In genomic region chr1:248393050-248393449, GRCh38 we compare ENCODE assay signal across 17 cellular contexts. TPM values are rescaled to one million over a fixed set of nuclear protein-coding genes. Genes with fewer than 3 reads are reported as not detected.
DNase-seq lines count a peak whose midpoint lies in the region; ATAC-seq and TF ChIP-seq lines count a peak whose summit lies in the region.
"Had no signal": no experiment of that assay in that cellular context is flagged by ENCODE, and none has a peak within 500 bp of the region (broad histone marks: within the 10 kb centered on the region; RNA-seq: fewer than 3 reads in every experiment).

No MANE protein-coding gene starts in this region.

- no peak overlapping the region for H3K27ac Mint-ChIP-seq in T-helper 17 cell
- no peak overlapping the region for H3K27ac Mint-ChIP-seq in osteocyte (ENCODE audit: unreplicated experiment)
- H3K27ac Mint-ChIP-seq: B cell; CD4-positive, alpha-beta T cell; CD8-positive, alpha-beta T cell had no signal

- TF ChIP-seq CTCF in osteocyte (IDR thresholded peaks at IDR 0.05): no peak

- H3K4me1 Mint-ChIP-seq in T-helper 17 cell: no peaks in the 10 kb centered on the region
- H3K4me1 Mint-ChIP-seq in osteocyte (ENCODE audit: unreplicated experiment): no peaks in the 10 kb centered on the region
- H3K4me1 Mint-ChIP-seq: B cell had no signal

- H3K9me3 Mint-ChIP-seq in osteocyte (ENCODE audit: unreplicated experiment): peaks cover 71% of the 10 kb centered on the region

- peak overlapping the region; percentile 16 for H3K4me3 Mint-ChIP-seq in T-helper 17 cell
- no peak overlapping the region for H3K4me3 Mint-ChIP-seq in osteocyte (ENCODE audit: unreplicated experiment)
- H3K4me3 Mint-ChIP-seq: B cell; CD4-positive, alpha-beta T cell; CD8-positive, alpha-beta T cell had no signal

- peak; percentile 29 for DNase-seq in NCI-H748 (lab: John Stamatoyannopoulos, UW; ENCODE audit: unreplicated experiment)
- no peak for DNase-seq in NCI-H748 treated with DMSO at 0.1 percent for 48 hours (lab: John Stamatoyannopoulos, UW)
- DNase-seq in T-helper 17 cell: no peak
- DNase-seq in medulla oblongata (ENCODE audit: extremely low spot score): peak; percentile 12
- DNase-seq in osteocyte (ENCODE audit: extremely low spot score, unreplicated experiment): no peak
- no peak for DNase-seq in activated naive CD4-positive, alpha-beta T cell treated with Interleukin-2 at 50 U/mL for 16 hours
- DNase-seq: 8988T; ACHN; Caco-2; Calu3; CD4-positive, alpha-beta T cell; CD8-positive, alpha-beta T cell; DMS79 treated with DMSO at 0.1 percent for 48 hours; GF-D8 had no signal

- peaks cover 16% of the 10 kb centered on the region for H3K27me3 Mint-ChIP-seq in T-helper 17 cell
- no peaks in the 10 kb centered on the region for H3K27me3 Mint-ChIP-seq in osteocyte (ENCODE audit: unreplicated experiment)

- H3K36me3 Mint-ChIP-seq in T-helper 17 cell (ENCODE audit: low read depth) (no peaks in the 10 kb centered on the region), osteocyte (ENCODE audit: unreplicated experiment) (no peaks in the 10 kb centered on the region)
- H3K36me3 Mint-ChIP-seq: CD8-positive, alpha-beta T cell had no signal

- no peaks in the 10 kb centered on the region for H3K9me3 ChIP-seq in T-helper 17 cell (ENCODE audit: control insufficient read depth, low read length, poor library complexity, severe bottlenecking)
- H3K9me3 ChIP-seq: Caco-2 had no signal

- ATAC-seq in T-helper 17 cell: no peak
- ATAC-seq in GM21717 (IDR thresholded peaks at IDR 0.05; ENCODE audit: unreplicated experiment): no peak
- ATAC-seq: CD8-positive, alpha-beta T cell had no signal

RNA-seq across cellular contexts. Expression of gene OR2T1, which starts 9.8 kb away (rescaled TPM):
- total RNA-seq in T-helper 17 cell (not detected), osteocyte (not detected in 2 replicates)
- total RNA-seq: A673; B cell; Caco-2; Calu3; CD4-positive, alpha-beta T cell; CD8-positive, alpha-beta T cell had no signal

RNA-seq across cellular contexts. Expression of gene OR2T6, which starts 17.5 kb away (rescaled TPM):
- not detected for total RNA-seq in T-helper 17 cell
- not detected in 2 replicates for total RNA-seq in osteocyte
- total RNA-seq: A673; B cell; Caco-2; Calu3; CD4-positive, alpha-beta T cell; CD8-positive, alpha-beta T cell had no signal

RNA-seq across cellular contexts. Expression of gene OR2T4, which starts 31.6 kb away (rescaled TPM):
- total RNA-seq in T-helper 17 cell (not detected), osteocyte (not detected in 2 replicates)
- total RNA-seq: A673; B cell; Caco-2; Calu3; CD4-positive, alpha-beta T cell; CD8-positive, alpha-beta T cell had no signal

RNA-seq across cellular contexts. Expression of gene OR14C36, which starts 44.5 kb away (rescaled TPM):
- total RNA-seq in T-helper 17 cell (not detected), osteocyte (not detected in 2 replicates)
- total RNA-seq: A673; B cell; Caco-2; Calu3; CD4-positive, alpha-beta T cell; CD8-positive, alpha-beta T cell had no signal

RNA-seq across cellular contexts. Expression of gene OR2T2, which starts 52.4 kb away (rescaled TPM):
- total RNA-seq in T-helper 17 cell: under 1 TPM in 1 of 2 donors, not detected in 1; 0.15 TPM
- not detected in 2 replicates for total RNA-seq in osteocyte
- total RNA-seq: A673; Caco-2; Calu3; CD4-positive, alpha-beta T cell; CD8-positive, alpha-beta T cell had no signal

Comparison
In these comparisons a context has a peak if more than half of its experiments do, and no peak if none do; other contexts are left out.
1. DNase-seq: peak in NCI-H748 (single experiment) and medulla oblongata (single experiment); none in NCI-H748 treated with DMSO at 0.1 percent for 48 hours (single experiment), T-helper 17 cell (0 of 3), osteocyte (single experiment) and activated naive CD4-positive, alpha-beta T cell treated with Interleukin-2 at 50 U/mL for 16 hours (single experiment).